In genomic region chr2:123101434-123101833, GRCh38 we compare ENCODE assay signal across 18 cellular contexts.
A peak's percentile ranks its signal among the peaks of the same experiment; 100 is the strongest.
DNase-seq lines count a peak whose midpoint lies in the region; ATAC-seq and TF ChIP-seq lines count a peak whose summit lies in the region.
"Had no signal": no experiment of that assay in that cellular context is flagged by ENCODE, and none has a peak within 500 bp of the region (broad histone marks: within the 10 kb centered on the region; RNA-seq: fewer than 3 reads in every experiment).

No MANE protein-coding gene starts in this region.

- ATAC-seq in GM18511 (IDR thresholded peaks at IDR 0.05; ENCODE audit: unreplicated experiment) = peak; percentile 53
- ATAC-seq in HG03175 (IDR thresholded peaks at IDR 0.05; ENCODE audit: unreplicated experiment) = no peak

- H3K27me3 ChIP-seq in MM.1S (replicated peaks; ENCODE audit: insufficient read depth, low read length) = no peaks in the 10 kb centered on the region
- H3K27me3 ChIP-seq: BE2C; BLaER1 treated with 17β-estradiol and CSF1 and Interleukin-3, amounts not matched to agents 10 nM and 100 nM had no signal

- TF ChIP-seq CTCF in MM.1S (IDR thresholded peaks at IDR 0.05; ENCODE audit: low read length) (no peak), GM20000 (IDR thresholded peaks at IDR 0.05; ENCODE audit: extremely low read depth, missing control alignments) (no peak)

- H3K27ac ChIP-seq in MM.1S (ENCODE audit: low read length) = no peak overlapping the region
- H3K27ac ChIP-seq: 22Rv1; BLaER1 treated with 17β-estradiol and CSF1 and Interleukin-3, amounts not matched to agents 10 nM and 100 nM; GM23248 had no signal

- no peaks in the 10 kb centered on the region for H3K9me3 ChIP-seq in MM.1S (replicated peaks; ENCODE audit: insufficient read depth, low read length)
- H3K9me3 ChIP-seq: BE2C; BLaER1 treated with 17β-estradiol and CSF1 and Interleukin-3, amounts not matched to agents 10 nM and 100 nM had no signal

- H3F3A ChIP-seq in MM.1S (ENCODE audit: insufficient read depth, low read length) = no peaks in the 10 kb centered on the region

- H3K4me1 ChIP-seq in MM.1S (ENCODE audit: low read length) = peaks cover 3% of the 10 kb centered on the region; the same call in 1 of the 2 replicates
- H3K4me1 ChIP-seq: BE2C; BLaER1 treated with 17β-estradiol and CSF1 and Interleukin-3, amounts not matched to agents 10 nM and 100 nM had no signal

- H2AFZ ChIP-seq in MM.1S (ENCODE audit: low read length) = 0 out of 2 replicates have a peak overlapping the region, but pooled peaks have one; percentile 23
- H2AFZ ChIP-seq: GM23248 had no signal

- H3K4me3 ChIP-seq in MM.1S (ENCODE audit: low read length) = no peak overlapping the region
- H3K4me3 ChIP-seq: BLaER1 treated with 17β-estradiol and CSF1 and Interleukin-3, amounts not matched to agents 10 nM and 100 nM; GM23248 had no signal

- DNase-seq in MM.1S (peak; percentile 18), OCI-M1 (lab: John Stamatoyannopoulos, UW) (peak; percentile 38), GM03348 (ENCODE audit: low spot score) (no peak), GM20000 (ENCODE audit: low spot score) (no peak)
- DNase-seq: BE2C; CD4-positive, alpha-beta T cell; CD8-positive, alpha-beta memory T cell; DMS 273 treated with DMSO at 0.1 percent for 48 hours; DMS53; DMS79 treated with DMSO at 0.1 percent for 48 hours; GF-D8; GM23248; H7; HCEC 1CT had no signal

- no peak overlapping the region for H3K9ac ChIP-seq in MM.1S (ENCODE audit: low read length)
- H3K9ac ChIP-seq: BLaER1 treated with 17β-estradiol and CSF1 and Interleukin-3, amounts not matched to agents 10 nM and 100 nM; GM23248 had no signal

- H3K4me2 ChIP-seq in MM.1S (ENCODE audit: low read depth, low read length) = peak overlapping the region; percentile 27; the same call in 1 of the 2 replicates
- H3K4me2 ChIP-seq: BLaER1 treated with 17β-estradiol and CSF1 and Interleukin-3, amounts not matched to agents 10 nM and 100 nM had no signal

- H4K20me1 ChIP-seq in MM.1S (ENCODE audit: insufficient read depth, low read length) = no peaks in the 10 kb centered on the region
- H4K20me1 ChIP-seq: BLaER1 treated with 17β-estradiol and CSF1 and Interleukin-3, amounts not matched to agents 10 nM and 100 nM had no signal

- H3K79me2 ChIP-seq in MM.1S (ENCODE audit: low read length) = no peaks in the 10 kb centered on the region

- no peaks in the 10 kb centered on the region for H3K9me2 ChIP-seq in MM.1S (replicated peaks; ENCODE audit: insufficient read depth, low read length)

- no peaks in the 10 kb centered on the region for H3K36me3 ChIP-seq in MM.1S (replicated peaks; ENCODE audit: insufficient read depth, low read length)
- H3K36me3 ChIP-seq: BE2C; BLaER1 treated with 17β-estradiol and CSF1 and Interleukin-3, amounts not matched to agents 10 nM and 100 nM had no signal

Comparison
In these comparisons a context has a peak if more than half of its experiments do, and no peak if none do; other contexts are left out.
1. DNase-seq: peak in MM.1S (single experiment) and OCI-M1 (single experiment); none in GM03348 (single experiment) and GM20000 (single experiment).